1 cellular context compared by ENCODE assay signal in the genomic region with DNA sequence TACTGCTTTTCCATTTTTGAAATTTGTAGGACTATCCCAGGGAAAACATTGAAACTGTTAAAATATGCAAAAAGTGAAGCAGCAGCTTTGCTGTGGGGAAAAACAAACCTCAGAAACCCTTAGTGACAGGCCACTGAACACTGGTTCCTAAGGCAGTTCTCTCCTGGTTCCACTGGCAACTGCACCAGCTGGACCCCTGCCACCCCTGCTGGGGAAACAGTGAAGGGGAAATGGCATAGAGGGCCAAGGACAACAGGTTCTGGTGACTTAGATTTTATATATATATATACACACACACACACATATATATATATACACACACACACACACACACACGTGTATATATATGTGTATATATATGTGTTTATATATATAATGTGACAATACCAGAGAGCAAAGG.
TF ChIP-seq lines count a peak whose summit lies in the region.

No MANE protein-coding gene starts in this region.

TF ChIP-seq in endothelial cell of umbilical vein, 7 proteins besides CTCF, POLR2A, EP300 and RAD21:
- TF ChIP-seq MYC (IDR thresholded peaks at IDR 0.05; ENCODE audit: low read depth, low read length) (no peak), MAX (IDR thresholded peaks at IDR 0.05; ENCODE audit: insufficient read depth, insufficient read length) (no peak), EZH2 (IDR thresholded peaks at IDR 0.05; ENCODE audit: borderline replicate concordance, low read depth, low read length, severe bottlenecking) (no peak), JUN (IDR thresholded peaks at IDR 0.05; ENCODE audit: borderline replicate concordance, insufficient read depth, insufficient read length, low read depth) (no peak), GATA2 (IDR thresholded peaks at IDR 0.05; ENCODE audit: insufficient read depth, insufficient read length, low read depth, low read length) (no peak), POLR2AphosphoS5 (IDR thresholded peaks at IDR 0.05; ENCODE audit: insufficient read depth, low read depth, low read length) (no peak), FOS (IDR thresholded peaks at IDR 0.05; ENCODE audit: borderline replicate concordance, insufficient read depth, low read length) (no peak)
